In genomic region chr4:47510506-47511143, GRCh38 we compare ENCODE assay signal across 8 cellular contexts.
DNase-seq lines count a peak whose midpoint lies in the region; ATAC-seq lines count a peak whose summit lies in the region.

No MANE protein-coding gene starts in this region.

- peak; percentile 97 for ATAC-seq in GM18499 (IDR thresholded peaks at IDR 0.05; ENCODE audit: insufficient read depth, unreplicated experiment)
- peak; percentile 97 for ATAC-seq in HG02610 (IDR thresholded peaks at IDR 0.05; ENCODE audit: unreplicated experiment)

- peak; percentile 28 to 86 for DNase-seq in NOMO-1 (lab: John Stamatoyannopoulos, UW; ENCODE audit: unreplicated experiment in 2 of 2)
- DNase-seq in foreskin melanocyte: peak; percentile 68
- DNase-seq in stimulated activated CD4-positive, alpha-beta T cell treated with anti-CD3 and anti-CD28 coated beads, Interleukin-15, amount 100 ng/mL, for 24 hours: no peak
- no peak for DNase-seq in activated T-cell treated with anti-CD3 and anti-CD28 coated beads for 4 hours
- DNase-seq in NCI-H2227 (lab: John Stamatoyannopoulos, UW; ENCODE audit: unreplicated experiment): no peak
- DNase-seq in DMS 273 treated with DMSO at 0.1 percent for 48 hours (lab: John Stamatoyannopoulos, UW): no peak

Comparison
In these comparisons a context has a peak if more than half of its experiments do, and no peak if none do; other contexts are left out.
1. DNase-seq: peak in NOMO-1 (2 of 2) and foreskin melanocyte (single experiment); none in stimulated activated CD4-positive, alpha-beta T cell treated with anti-CD3 and anti-CD28 coated beads, Interleukin-15, amount 100 ng/mL, for 24 hours (single experiment), activated T-cell treated with anti-CD3 and anti-CD28 coated beads for 4 hours (single experiment), NCI-H2227 (single experiment) and DMS 273 treated with DMSO at 0.1 percent for 48 hours (single experiment).